Comparison of ENCODE assay signal across 20 cellular contexts in the genomic region with DNA sequence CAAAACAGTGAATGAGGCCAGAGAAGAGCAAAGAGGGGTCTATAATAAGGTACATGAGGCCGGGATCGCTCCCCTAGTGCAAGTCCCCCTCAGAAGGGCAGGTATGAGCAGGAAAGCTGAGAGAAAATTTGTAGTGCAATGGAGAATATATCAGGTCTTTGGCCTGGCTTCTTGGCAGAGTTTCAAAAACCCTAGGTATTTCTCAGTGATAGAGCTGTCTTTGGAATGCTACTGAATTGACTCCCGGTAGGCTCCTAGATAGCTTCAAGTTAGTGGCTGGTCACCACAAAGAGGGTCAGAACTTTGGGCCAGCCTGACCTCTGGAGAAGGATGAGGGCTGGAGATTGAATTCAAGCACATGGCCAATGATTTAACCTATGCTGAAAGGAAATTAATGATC.
"Had no signal": no experiment of that assay in that cellular context is flagged by ENCODE, and none has a peak within 500 bp of the region (broad histone marks: within the 10 kb centered on the region; RNA-seq: fewer than 3 reads in every experiment).

No MANE protein-coding gene starts in this region.

- H3K4me1 ChIP-seq: esophagus squamous epithelium, psoas muscle, right lobe of liver, tibial nerve, upper lobe of left lung, uterus had no signal

- H3K9me3 ChIP-seq: esophagus squamous epithelium, ovary, psoas muscle, thoracic aorta, uterus had no signal

- H3K27me3 ChIP-seq: esophagus squamous epithelium, ovary, right lobe of liver, tibial nerve, upper lobe of left lung, uterus had no signal

- H3K4me3 ChIP-seq: esophagus squamous epithelium, lung, ovary, psoas muscle, right lobe of liver, smooth muscle cell, thoracic aorta, tibial nerve, upper lobe of left lung, uterus had no signal

- DNase-seq: cortex of kidney; effector memory CD8-positive, alpha-beta T cell; erythroblast; esophagus squamous epithelium; hypothalamus; immature natural killer cell; natural killer cell; occipital lobe; ovary; posterior cingulate gyrus; psoas muscle; right lobe of liver; stimulated activated CD4-positive, alpha-beta T cell treated with anti-CD3 and anti-CD28 coated beads, Interleukin-4, amount 100 ng/mL, for 4 hours; stimulated activated naive B cell treated with anti-CD40 and anti-IgM and Interleukin-4, amounts not matched to agents 10 μg/mL and 1 μg/mL and 100 μg/mL, for 72 hours; upper lobe of left lung; uterus had no signal

- H3K36me3 ChIP-seq: esophagus squamous epithelium, ovary, right lobe of liver, thoracic aorta, tibial nerve, upper lobe of left lung, uterus had no signal

- H3K27ac ChIP-seq: esophagus squamous epithelium, ovary, psoas muscle, right lobe of liver, thoracic aorta, tibial nerve, upper lobe of left lung, uterus had no signal
